In genomic region chr6:71287926-71288227, GRCh38 we compare ENCODE assay signal across 8 cellular contexts. TPM values are rescaled to one million over a fixed set of nuclear protein-coding genes. Genes with fewer than 3 reads are reported as not detected.
DNase-seq lines count a peak whose midpoint lies in the region; ATAC-seq, FAIRE-seq and TF ChIP-seq lines count a peak whose summit lies in the region.

No MANE protein-coding gene starts in this region.

- TF ChIP-seq POLR2A in A549 (IDR thresholded peaks at IDR 0.05; ENCODE audit: low read length) = no peak

- no peaks in the 10 kb centered on the region for H4K20me1 ChIP-seq in KMS-11 (ENCODE audit: insufficient read depth)

- TF ChIP-seq RAD21 in A549 (conservative IDR thresholded peaks at IDR 0.05 in 1 of 2, IDR thresholded peaks at IDR 0.05 in 1 of 2) = no peak

- H3K27ac ChIP-seq in A549 (peak overlapping the region; percentile 90 to 98), KMS-11 (peak overlapping the region; percentile 94), mucosa of rectum (ENCODE audit: low read depth in 2 of 2, low read length in 2 of 2) (peak overlapping the region; percentile 82 to 89)

- H3K27me3 ChIP-seq in KMS-11 (ENCODE audit: insufficient read depth, low read depth) (no peaks in the 10 kb centered on the region), mucosa of rectum (ENCODE audit: control insufficient read depth in 2 of 2, insufficient read depth in 2 of 2, low read length in 2 of 2) (no peaks in the 10 kb centered on the region)

- no peak for TF ChIP-seq EP300 in A549 (IDR thresholded peaks at IDR 0.05)

- CTCF ChIA-PET in A549 (lab: Yijun Ruan, JAX) = interaction anchor here (0.6 to 1.6 kb wide), 8 partner anchors 12 to 704 kb away, joined by 3 to 12 read pairs (median 4); no protein-coding TSS in a partner anchor

- peaks cover 36% of the 10 kb centered on the region for H3K79me2 ChIP-seq in KMS-11 (ENCODE audit: insufficient read depth, low read depth)

- H2AFZ ChIP-seq in KMS-11 (ENCODE audit: low read depth) = peak overlapping the region; percentile 85

- H3K36me3 ChIP-seq in KMS-11 (ENCODE audit: insufficient read depth) (no peaks in the 10 kb centered on the region), mucosa of rectum (ENCODE audit: control insufficient read depth in 2 of 2, insufficient read depth in 2 of 2, low read length in 2 of 2) (no peaks in the 10 kb centered on the region)

- TF ChIP-seq CTCF in A549 (IDR thresholded peaks at IDR 0.05) = no peak
- TF ChIP-seq CTCF in KMS-11 (conservative IDR thresholded peaks at IDR 0.05; ENCODE audit: low read depth, low read length) = no peak
- TF ChIP-seq CTCF in choroid plexus epithelial cell (conservative IDR thresholded peaks at IDR 0.05; ENCODE audit: low read depth, low read length) = no peak

- H3K4me3 ChIP-seq in A549 (peak overlapping the region; percentile 90), KMS-11 (IDR thresholded peaks at IDR 0.05; ENCODE audit: insufficient read depth, low read depth, low read length) (no peak overlapping the region), choroid plexus epithelial cell (ENCODE audit: low read depth, low read length) (peak overlapping the region; percentile 71), mucosa of rectum (ENCODE audit: low read length in 2 of 2) (peak overlapping the region; percentile 71 to 72)

- DNase-seq in A549 (ENCODE audit: low read depth in 1 of 2, low spot score in 1 of 2) (no peak), choroid plexus epithelial cell (ENCODE audit: low read depth) (no peak), NCI-H1092 treated with DMSO at 0.1 percent for 48 hours (lab: John Stamatoyannopoulos, UW) (no peak), kidney tubule cell (ENCODE audit: low spot score) (no peak)

- peaks cover 37% of the 10 kb centered on the region for H3K4me1 ChIP-seq in A549
- H3K4me1 ChIP-seq in KMS-11 (ENCODE audit: low read depth, poor library complexity, severe bottlenecking) = peaks cover 46% of the 10 kb centered on the region
- peaks cover 7% of the 10 kb centered on the region in 2 donors for H3K4me1 ChIP-seq in mucosa of rectum (ENCODE audit: control insufficient read depth in 2 of 2, insufficient read depth in 2 of 2, low read length in 2 of 2)

- WGBS in A549 (ENCODE audit: missing lambda C conversion rate) = 29% methylated on average over 5 of the region's 5 CpGs

- POLR2A ChIA-PET in A549 (lab: Yijun Ruan, JAX) = interaction anchor here (0.6 to 1.9 kb wide), 5 partner anchors 26 to 156 kb away, joined by 3 to 7 read pairs (median 3); no protein-coding TSS in a partner anchor

- FAIRE-seq in A549 (lab: Jason Lieb, UNC) = no peak

- H3K9ac ChIP-seq in KMS-11 (peak overlapping the region; percentile 80), mucosa of rectum (ENCODE audit: low read depth in 1 of 2, low read length in 2 of 2) (peak overlapping the region; percentile 38 to 80)

- peak overlapping the region; percentile 93 for H3K4me2 ChIP-seq in A549
- H3K4me2 ChIP-seq in KMS-11 = peak overlapping the region; percentile 74

- ATAC-seq in A549 (peak; percentile 14 to 27; a peak in 4 of 6 replicates), GM18858 (IDR thresholded peaks at IDR 0.05; ENCODE audit: unreplicated experiment) (no peak), GM21528 (IDR thresholded peaks at IDR 0.05; ENCODE audit: low FRiP score, unreplicated experiment) (no peak)

- H3K9me3 ChIP-seq in A549 (no peaks in the 10 kb centered on the region), mucosa of rectum (ENCODE audit: control insufficient read depth in 2 of 2, low read length in 2 of 2) (no peaks in the 10 kb centered on the region)

TF ChIP-seq in A549, 52 proteins besides CTCF, POLR2A, EP300 and RAD21:
- TF ChIP-seq RARB (CRISPR knock-in tag; IDR thresholded peaks at IDR 0.05) (no peak), CHD2 (IDR thresholded peaks at IDR 0.05; ENCODE audit: low read length, partially characterized antibody) (no peak), RFX5 (IDR thresholded peaks at IDR 0.05) (no peak)
TF ChIP-seq in A549: peak in this region for 0.

RNA-seq across cellular contexts. Expression of gene OGFRL1, which starts 0.7 kb away (rescaled TPM):
- polyA plus RNA-seq in A549 (2011; rRNA removed) (9.0 and 15.2 TPM in 2 replicates), A549 (2017; fragmentation: RNase III; extraction: RNeasy Plus Mini Kit Qiagen cat#74134 plus additional on column Dnase treatment) (8.0 to 8.4 TPM (median 8.1 TPM) in 3 replicates)
- 2.0 and 2.5 TPM in 2 replicates for polyA plus RNA-seq in A549 (2012; cell fraction: cytosol; rRNA removed)
- 0.78 and 1.6 TPM in 2 replicates for polyA plus RNA-seq in A549 (2012; cell fraction: nucleus; rRNA removed)
- 5.2 and 5.8 TPM in 2 replicates for polyA minus RNA-seq in A549 (2011; rRNA and poly(A)+ RNA removed)

Comparison
In these comparisons a context has a peak if more than half of its experiments do, and no peak if none do; other contexts are left out.
1. ATAC-seq: peak in A549 (2 of 2); none in GM18858 (single experiment) and GM21528 (single experiment).
2. Peak in every context shown above with its lines, with median percentiles within 50 percentile points of each other: H3K27ac ChIP-seq.